18 cellular contexts compared by ENCODE assay signal in genomic region chr17:17832040-17832363, GRCh38. TPM values are rescaled to one million over a fixed set of nuclear protein-coding genes. Genes with fewer than 3 reads are reported as not detected.
A peak's percentile ranks its signal among the peaks of the same experiment; 100 is the strongest.
DNase-seq lines count a peak whose midpoint lies in the region; ATAC-seq and TF ChIP-seq lines count a peak whose summit lies in the region.
"Had no signal": no experiment of that assay in that cellular context is flagged by ENCODE, and none has a peak within 500 bp of the region (broad histone marks: within the 10 kb centered on the region; RNA-seq: fewer than 3 reads in every experiment).

No MANE protein-coding gene starts in this region.

- 0 out of 2 replicates have a peak overlapping the region, but pooled peaks have one; percentile 5 for H3K4me2 ChIP-seq in PC-9

- no peak overlapping the region for H3K4me3 Mint-ChIP-seq in activated CD4-positive, alpha-beta T cell treated with anti-CD3 and anti-CD28 coated beads, Interleukin-2, amount 10 ng/mL, durations not matched to agents 24 days and 14 days
- H3K4me3 Mint-ChIP-seq: activated CD4-positive, alpha-beta memory T cell treated with anti-CD3 and anti-CD28 coated beads, Interleukin-2, amount 10 ng/mL, durations not matched to agents 7 days and 5 days; natural killer cell had no signal

- ATAC-seq in gastroesophageal sphincter (no peak), GM18861 (IDR thresholded peaks at IDR 0.05; ENCODE audit: unreplicated experiment) (no peak), GM19023 (IDR thresholded peaks at IDR 0.05; ENCODE audit: unreplicated experiment) (no peak)
- ATAC-seq: natural killer cell had no signal

- no peak overlapping the region for H3K4me3 ChIP-seq in PC-9
- H3K4me3 ChIP-seq in gastroesophageal sphincter, result no peak overlapping the region
- no peak overlapping the region for H3K4me3 ChIP-seq in sigmoid colon
- H3K4me3 ChIP-seq: HAP-1, MG63 had no signal

- H3K36me3 Mint-ChIP-seq in activated CD4-positive, alpha-beta T cell treated with anti-CD3 and anti-CD28 coated beads, Interleukin-2, amount 10 ng/mL, durations not matched to agents 24 days and 14 days (ENCODE audit: low read depth), result peaks cover 37% of the 10 kb centered on the region
- H3K36me3 Mint-ChIP-seq: natural killer cell had no signal

- no peak for DNase-seq in activated CD4-positive, alpha-beta T cell treated with anti-CD3 and anti-CD28 coated beads, Interleukin-2, amount 10 ng/mL, durations not matched to agents 24 days and 14 days
- no peak for DNase-seq in activated CD4-positive, alpha-beta T cell treated with anti-CD3 and anti-CD28 coated beads for 48 hours
- DNase-seq in PC-9, result no peak
- no peak for DNase-seq in sigmoid colon
- DNase-seq in COLO829 (ENCODE audit: low spot score), result no peak
- DNase-seq: activated CD4-positive, alpha-beta memory T cell treated with anti-CD3 and anti-CD28 coated beads, Interleukin-2, amount 10 ng/mL, durations not matched to agents 7 days and 5 days; activated gamma-delta T cell treated with Interleukin-2 at 50 U/mL for 16 hours; kidney; natural killer cell; NCI-H2081 treated with DMSO at 0.1 percent for 48 hours; NCI-H774; SIG-M5; stimulated activated naive CD4-positive, alpha-beta T cell treated with Interleukin-2 at 50 U/mL for 16 hours had no signal

- H4K20me1 ChIP-seq in PC-9 (ENCODE audit: insufficient read depth), result peaks cover 83% of the 10 kb centered on the region

- TF ChIP-seq EP300 in gastroesophageal sphincter (IDR thresholded peaks at IDR 0.05), result no peak
- no peak for TF ChIP-seq EP300 in sigmoid colon (IDR thresholded peaks at IDR 0.05)

- peaks cover 35% of the 10 kb centered on the region for H3K36me3 ChIP-seq in PC-9 (ENCODE audit: low read depth)
- H3K36me3 ChIP-seq in gastroesophageal sphincter, result peaks cover 0 to 16% of the 10 kb centered on the region in 2 donors
- H3K36me3 ChIP-seq in sigmoid colon, result no peaks in the 10 kb centered on the region

- 61 to 82% methylated on average over 2 of the region's 2 CpGs for WGBS in gastroesophageal sphincter (ENCODE audit: low coverage in 1 of 2), 2 donors
- WGBS in sigmoid colon, 2 donors, result 89 to 93% methylated on average over 2 of the region's 2 CpGs

- no peaks in the 10 kb centered on the region for H3K9me3 Mint-ChIP-seq in activated CD4-positive, alpha-beta T cell treated with anti-CD3 and anti-CD28 coated beads, Interleukin-2, amount 10 ng/mL, durations not matched to agents 24 days and 14 days
- H3K9me3 Mint-ChIP-seq: activated CD4-positive, alpha-beta memory T cell treated with anti-CD3 and anti-CD28 coated beads, Interleukin-2, amount 10 ng/mL, durations not matched to agents 7 days and 5 days; natural killer cell had no signal

- peaks cover 58% of the 10 kb centered on the region for H3F3A ChIP-seq in PC-9 (ENCODE audit: insufficient read depth, low read depth)

- peaks cover 96% of the 10 kb centered on the region for H3K79me2 ChIP-seq in PC-9 (ENCODE audit: low read depth)

- peak overlapping the region; percentile 64 for H3K27ac Mint-ChIP-seq in activated CD4-positive, alpha-beta T cell treated with anti-CD3 and anti-CD28 coated beads, Interleukin-2, amount 10 ng/mL, durations not matched to agents 24 days and 14 days
- H3K27ac Mint-ChIP-seq: activated CD4-positive, alpha-beta memory T cell treated with anti-CD3 and anti-CD28 coated beads, Interleukin-2, amount 10 ng/mL, durations not matched to agents 7 days and 5 days had no signal

- H3K27ac ChIP-seq in PC-9 (no peak overlapping the region), gastroesophageal sphincter (peak overlapping the region in 3 of 4 donors; percentile 38 to 66 (median 62)), sigmoid colon (peak overlapping the region; percentile 38 to 82 (median 78))

- H3K4me1 ChIP-seq in PC-9 (replicated peaks; ENCODE audit: insufficient read depth), result peaks cover 65% of the 10 kb centered on the region
- peaks cover 0 to 82% (median 23%) of the 10 kb centered on the region in 3 donors for H3K4me1 ChIP-seq in gastroesophageal sphincter
- peaks cover 0 to 68% (median 56%) of the 10 kb centered on the region in 4 donors for H3K4me1 ChIP-seq in sigmoid colon

- peaks cover 64% of the 10 kb centered on the region for H3K4me1 Mint-ChIP-seq in activated CD4-positive, alpha-beta T cell treated with anti-CD3 and anti-CD28 coated beads, Interleukin-2, amount 10 ng/mL, durations not matched to agents 24 days and 14 days

- TF ChIP-seq POLR2A in gastroesophageal sphincter (IDR thresholded peaks at IDR 0.05), result no peak
- TF ChIP-seq POLR2A in sigmoid colon (IDR thresholded peaks at IDR 0.05), result no peak

- BruUV-seq in PC-9 (replicated peaks; lab: Mats Ljungman, UMichigan), result no TSS peak

- intact Hi-C loops in activated CD4-positive, alpha-beta T cell treated with anti-CD3 and anti-CD28 coated beads, Interleukin-2, amount 10 ng/mL, durations not matched to agents 24 days and 14 days (cut with micrococcal nuclease), result no loop called here
- intact Hi-C loops in PC-9 (cut with micrococcal nuclease; ENCODE audit: unreplicated experiment), result no loop called here
- intact Hi-C loops in sigmoid colon (cut with DNase I), result no loop called here

- H3K27me3 ChIP-seq in PC-9 (ENCODE audit: insufficient read depth, low read depth) (no peaks in the 10 kb centered on the region), gastroesophageal sphincter (no peaks in the 10 kb centered on the region), sigmoid colon (no peaks in the 10 kb centered on the region)
- H3K27me3 ChIP-seq: MG63 had no signal

- no peaks in the 10 kb centered on the region for H3K9me3 ChIP-seq in PC-9 (ENCODE audit: insufficient read depth, low read depth)
- no peaks in the 10 kb centered on the region for H3K9me3 ChIP-seq in gastroesophageal sphincter
- H3K9me3 ChIP-seq in sigmoid colon, result no peaks in the 10 kb centered on the region
- H3K9me3 ChIP-seq: HAP-1, MG63 had no signal

- H3K27me3 Mint-ChIP-seq in activated CD4-positive, alpha-beta T cell treated with anti-CD3 and anti-CD28 coated beads, Interleukin-2, amount 10 ng/mL, durations not matched to agents 24 days and 14 days, result no peaks in the 10 kb centered on the region
- H3K27me3 Mint-ChIP-seq: activated CD4-positive, alpha-beta memory T cell treated with anti-CD3 and anti-CD28 coated beads, Interleukin-2, amount 10 ng/mL, durations not matched to agents 7 days and 5 days had no signal

- TF ChIP-seq CTCF in PC-9 (conservative IDR thresholded peaks at IDR 0.05), result no peak
- TF ChIP-seq CTCF in gastroesophageal sphincter (IDR thresholded peaks at IDR 0.05), result no peak
- TF ChIP-seq CTCF in sigmoid colon (IDR thresholded peaks at IDR 0.05), result no peak

- H3K9me2 ChIP-seq in PC-9 (ENCODE audit: insufficient read depth), result no peaks in the 10 kb centered on the region

- POLR2A ChIA-PET in PC-9 (lab: Charles Lee; ENCODE audit: unreplicated experiment), result interaction anchor here (0.6 kb wide), 1 partner anchor 9 kb away, joined by 4 read pairs; no protein-coding TSS in a partner anchor

- H2AFZ ChIP-seq in PC-9, result no peak overlapping the region

- CTCF ChIA-PET in PC-9 (lab: Charles Lee), result no interaction called here

RNA-seq across cellular contexts. Expression of gene SREBF1, which starts 4.8 kb away (rescaled TPM):
- 154 and 171 TPM in 2 replicates for total RNA-seq in activated CD4-positive, alpha-beta T cell treated with anti-CD3 and anti-CD28 coated beads, Interleukin-2, amount 10 ng/mL, durations not matched to agents 24 days and 14 days
- total RNA-seq in PC-9 (2021), result 243 and 360 TPM in 2 replicates
- total RNA-seq in gastroesophageal sphincter, result 10 to 100 TPM; 16.1 to 90.7 (median 56.1) TPM
- 10 to 100 TPM; 26.0 to 53.5 (median 43.5) TPM for total RNA-seq in sigmoid colon
- 100 to 1,000 TPM in 1 of 3 donors, 10 to 100 TPM in 2; 10.2 to 172 (median 14.3) TPM for polyA plus RNA-seq in sigmoid colon
